ENCODE assay signal across 16 cellular contexts in genomic region chr5:147037517-147038205, GRCh38.
A peak's percentile ranks its signal among the peaks of the same experiment; 100 is the strongest.
DNase-seq lines count a peak whose midpoint lies in the region; TF ChIP-seq lines count a peak whose summit lies in the region.
"Had no signal": no experiment of that assay in that cellular context is flagged by ENCODE, and none has a peak within 500 bp of the region (broad histone marks: within the 10 kb centered on the region; RNA-seq: fewer than 3 reads in every experiment).

No MANE protein-coding gene starts in this region.

- H3K9me3 ChIP-seq in breast epithelium = no peaks in the 10 kb centered on the region
- H3K9me3 ChIP-seq: A549 had no signal

- no peaks in the 10 kb centered on the region for H3K36me3 ChIP-seq in breast epithelium

- no peaks in the 10 kb centered on the region for H3K9me3 Mint-ChIP-seq in MCF 10A (ENCODE audit: unreplicated experiment)

- DNase-seq in MCF 10A (ENCODE audit: unreplicated experiment) (peak; percentile 95), breast epithelium (ENCODE audit: low spot score in 2 of 2) (no peak), RKO (ENCODE audit: low spot score) (peak; percentile 66), fibroblast of mammary gland (ENCODE audit: low read depth) (peak; percentile 90), AG20443 (ENCODE audit: low spot score) (no peak), anterior cingulate cortex (lab: John Stamatoyannopoulos, UW) (no peak), UCSD-AML1 (lab: John Stamatoyannopoulos, UW; ENCODE audit: unreplicated experiment) (no peak)
- DNase-seq in stimulated activated CD4-positive, alpha-beta T cell treated with anti-CD3 and anti-CD28 coated beads, Interleukin-2, amount 100 ng/mL, for 24 hours = no peak
- DNase-seq: activated CD4-positive, alpha-beta T cell treated with anti-CD3 and anti-CD28 coated beads, Interleukin-2, amount 50 U/mL, for 4 hours; DND-41; MV-4-11; naive B cell; NCI-H524 treated with DMSO at 0.1 percent for 48 hours had no signal

- H3K27me3 Mint-ChIP-seq in MCF 10A (ENCODE audit: insufficient read depth, unreplicated experiment) = no peaks in the 10 kb centered on the region
- H3K27me3 Mint-ChIP-seq: naive B cell had no signal

- H3K4me1 Mint-ChIP-seq in MCF 10A (ENCODE audit: insufficient read depth, unreplicated experiment) = peaks cover 8% of the 10 kb centered on the region
- H3K4me1 Mint-ChIP-seq: naive B cell had no signal

- H3K4me3 ChIP-seq in breast epithelium (no peak overlapping the region), fibroblast of mammary gland (ENCODE audit: control insufficient read depth, low read depth, low read length) (no peak overlapping the region)
- H3K4me3 ChIP-seq: A549, SK-N-MC had no signal

- H3K4me3 Mint-ChIP-seq in MCF 10A (ENCODE audit: unreplicated experiment) = no peak overlapping the region
- H3K4me3 Mint-ChIP-seq: activated naive CD8-positive, alpha-beta T cell; naive B cell had no signal

- TF ChIP-seq CTCF in MCF 10A (IDR thresholded peaks at IDR 0.05; ENCODE audit: unreplicated experiment) (no peak), breast epithelium (IDR thresholded peaks at IDR 0.05) (no peak), fibroblast of mammary gland (conservative IDR thresholded peaks at IDR 0.05; ENCODE audit: control insufficient read depth, insufficient read depth, low read depth, low read length) (no peak)

- H3K4me1 ChIP-seq in breast epithelium = no peaks in the 10 kb centered on the region
- H3K4me1 ChIP-seq: A549 had no signal

- no peaks in the 10 kb centered on the region for H3K36me3 Mint-ChIP-seq in MCF 10A (ENCODE audit: insufficient read depth, unreplicated experiment)
- H3K36me3 Mint-ChIP-seq: activated naive CD8-positive, alpha-beta T cell; naive B cell had no signal

- CTCF ChIA-PET in MCF 10A (lab: Yijun Ruan, JAX) = interaction anchor here (0.8 to 1.5 kb wide), 4 partner anchors 10 to 496 kb away, joined by 3 to 4 read pairs (median 3); no protein-coding TSS in a partner anchor

- POLR2A ChIA-PET in MCF 10A (lab: Yijun Ruan, JAX) = interaction anchor here (0.5 kb wide), 1 partner anchor 527 kb away, joined by 3 read pairs; no protein-coding TSS in a partner anchor

- H3K27ac Mint-ChIP-seq in MCF 10A (ENCODE audit: low read depth, unreplicated experiment) = peak overlapping the region; percentile 65
- H3K27ac Mint-ChIP-seq: activated naive CD8-positive, alpha-beta T cell; naive B cell had no signal

- TF ChIP-seq POLR2A in breast epithelium (IDR thresholded peaks at IDR 0.05) = no peak

- BruUV-seq in MCF 10A (replicated peaks; lab: Mats Ljungman, UMichigan) = no TSS peak

- H3K27ac ChIP-seq in breast epithelium = no peak overlapping the region
- H3K27ac ChIP-seq: A549, SK-N-MC had no signal

- H3K27me3 ChIP-seq in breast epithelium = no peaks in the 10 kb centered on the region

- intact Hi-C loops in MCF 10A (cut with micrococcal nuclease) = no loop called here
- intact Hi-C loops in breast epithelium (cut with DNase I; ENCODE audit: low total_unique reads) = no loop called here

Comparison
In these comparisons a context has a peak if more than half of its experiments do, and no peak if none do; other contexts are left out.
1. DNase-seq: peak in MCF 10A (single experiment), RKO (single experiment) and fibroblast of mammary gland (single experiment); none in breast epithelium (0 of 2), stimulated activated CD4-positive, alpha-beta T cell treated with anti-CD3 and anti-CD28 coated beads, Interleukin-2, amount 100 ng/mL, for 24 hours (0 of 2), AG20443 (single experiment), anterior cingulate cortex (0 of 58) and UCSD-AML1 (single experiment).